ENCODE assay signal across 1 cellular context in genomic region chr4:185541251-185541671, GRCh38.
TF ChIP-seq lines count a peak whose summit lies in the region.

No MANE protein-coding gene starts in this region.

TF ChIP-seq in GM12878, 131 proteins besides CTCF, POLR2A, EP300 and RAD21 (continued from another document):
- TF ChIP-seq ATF3 (IDR thresholded peaks at IDR 0.05; ENCODE audit: borderline replicate concordance, extremely low read depth, low read depth, low read length) (no peak), IKZF2 (IDR thresholded peaks at IDR 0.05) (no peak), ZBTB40 (IDR thresholded peaks at IDR 0.05; ENCODE audit: borderline replicate concordance) (no peak), KDM1A (IDR thresholded peaks at IDR 0.05; ENCODE audit: borderline replicate concordance) (no peak), E2F8 (IDR thresholded peaks at IDR 0.05; ENCODE audit: low read depth, partially characterized antibody) (no peak), NFIC (IDR thresholded peaks at IDR 0.05; ENCODE audit: low read depth, low read length) (no peak), CREM (IDR thresholded peaks at IDR 0.05; ENCODE audit: low read depth) (no peak), RB1 (IDR thresholded peaks at IDR 0.05; ENCODE audit: borderline replicate concordance) (no peak), PRDM15 (CRISPR knock-in tag; IDR thresholded peaks at IDR 0.05) (no peak), ZNF217 (IDR thresholded peaks at IDR 0.05) (no peak), PAX5 (IDR thresholded peaks at IDR 0.05; ENCODE audit: borderline replicate concordance, low read depth, low read length) (no peak)
